Comparison of ENCODE assay signal across 8 cellular contexts in the genomic region with DNA sequence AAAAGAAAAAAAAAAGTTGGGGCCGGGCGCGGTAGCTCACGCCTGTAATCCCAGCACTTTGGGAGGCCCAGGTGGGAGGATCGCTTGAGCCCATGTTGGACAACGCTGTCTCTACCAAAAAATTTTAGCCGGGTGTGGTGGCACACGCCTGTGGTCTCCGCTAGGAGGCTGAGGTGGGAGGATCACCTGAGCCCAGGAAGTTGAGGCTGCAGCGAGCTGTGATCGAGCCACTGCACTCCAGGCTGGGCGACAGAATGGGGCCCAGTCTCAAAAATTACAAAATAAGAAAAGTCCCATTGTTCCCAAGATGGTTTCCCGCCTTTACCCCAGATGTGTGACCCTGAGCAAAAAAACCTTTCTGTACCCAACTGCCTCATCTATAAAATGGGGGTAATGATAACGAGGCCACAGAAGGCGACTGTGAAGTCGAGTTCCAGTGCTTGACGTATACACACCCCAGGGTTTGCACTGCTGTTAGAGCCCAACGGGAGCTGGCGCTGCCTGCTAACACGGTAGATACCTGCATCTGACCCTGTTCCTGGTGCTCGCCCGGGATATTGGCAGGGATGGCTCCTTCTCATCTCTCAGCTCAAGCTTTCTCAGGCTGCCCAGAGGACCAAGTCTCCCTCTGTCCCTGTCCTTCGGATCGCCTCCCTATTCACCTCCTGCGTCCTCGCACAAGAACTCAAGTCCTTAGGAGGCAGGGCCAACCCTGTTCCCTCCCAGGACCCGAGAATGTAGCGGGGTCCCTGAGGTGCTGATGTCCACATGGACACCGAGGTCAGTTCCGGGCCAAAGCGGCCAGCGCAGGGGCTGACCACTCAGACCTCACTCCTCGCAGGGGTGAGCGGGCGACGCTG. TPM values are rescaled to one million over a fixed set of nuclear protein-coding genes. Genes with fewer than 3 reads are reported as not detected.
DNase-seq lines count a peak whose midpoint lies in the region; ATAC-seq, FAIRE-seq and TF ChIP-seq lines count a peak whose summit lies in the region.

No MANE protein-coding gene starts in this region.

- H3K36me3 ChIP-seq in GM12878 (ENCODE audit: control insufficient read depth in 2 of 2, insufficient read depth in 2 of 2, low read length in 1 of 2): peaks cover 8 to 24% of the 10 kb centered on the region in 2 experiments; a peak in 3 of 4 replicates
- H3K36me3 ChIP-seq in liver (ENCODE audit: control insufficient read depth in 4 of 4, insufficient read depth in 3 of 4, low read depth in 1 of 4, low read length in 3 of 4): peaks cover 5 to 23% (median 17%) of the 10 kb centered on the region in 4 donors
- H3K36me3 ChIP-seq in thymus (ENCODE audit: control insufficient read depth, insufficient read depth): peaks cover 25% of the 10 kb centered on the region

- no peaks in the 10 kb centered on the region for H3K27me3 ChIP-seq in GM12878 (replicated peaks in 1 of 2; ENCODE audit: control insufficient read depth in 2 of 2, insufficient read depth in 2 of 2, low read length in 1 of 2)
- H3K27me3 ChIP-seq in liver (ENCODE audit: control insufficient read depth in 4 of 4, insufficient read depth in 4 of 4, low read length in 3 of 4): no peaks in the 10 kb centered on the region
- no peaks in the 10 kb centered on the region for H3K27me3 ChIP-seq in thymus (ENCODE audit: control insufficient read depth, insufficient read depth)

- TF ChIP-seq POLR2A in GM12878 (IDR thresholded peaks at IDR 0.05; ENCODE audit: low read depth, low read length): no peak

- POLR2A ChIA-PET in GM12878 (lab: Charles Lee): interaction anchor here (0.8 to 3.3 kb wide), 8 partner anchors 10 to 362 kb away, joined by 3 to 32 read pairs (median 6); partner anchors contain the start of genes CD151, DEAF1, PNPLA2 and TMEM80

- SMC1A ChIA-PET in GM12878 (lab: Charles Lee; ENCODE audit: uncharacterized antibody, unreplicated experiment): interaction anchor here (1.9 kb wide), 1 partner anchor 10 kb away, joined by 5 read pairs; the partner anchor contains the start of gene PNPLA2

- H3K4me3 ChIP-seq in GM12864 (ENCODE audit: low read depth, low read length) (peak overlapping the region; percentile 100), GM12878 (peak overlapping the region; percentile 98), liver (ENCODE audit: low read depth in 1 of 3, low read length in 3 of 3) (peak overlapping the region; percentile 74 to 87 (median 80)), thymus (ENCODE audit: low read length) (peak overlapping the region; percentile 70)

- in situ Hi-C loops in GM12878 (cut with MboI): loop anchor here (25.0 kb wide), 1 partner anchor 1579 kb away; the partner anchor contains the start of gene CD81

- TF ChIP-seq RAD21 in GM12878 (IDR thresholded peaks at IDR 0.05; ENCODE audit: insufficient read depth, low read depth, low read length) (no peak), liver (IDR thresholded peaks at IDR 0.05) (no peak)

- peak overlapping the region; percentile 88 for H3K4me2 ChIP-seq in GM12878 (ENCODE audit: control insufficient read depth, insufficient read depth)

- no peak for DNase-seq in GM12864 (ENCODE audit: low read depth)
- peak; percentile 51 to 66 for DNase-seq in Kasumi-1 (lab: John Stamatoyannopoulos, UW)
- no peak for DNase-seq in GM12878 (ENCODE audit: low read depth, low spot score)
- no peak for DNase-seq in T-helper 9 cell
- DNase-seq in medulla oblongata (ENCODE audit: extremely low spot score): no peak

- RAD21 ChIA-PET in GM12878 (lab: Charles Lee; ENCODE audit: unreplicated experiment): interaction anchor here (1.1 to 1.7 kb wide), 4 partner anchors 11 to 38 kb away, joined by 3 to 13 read pairs (median 6); partner anchors contain the start of genes PNPLA2 and TSPAN4

- H2AFZ ChIP-seq in GM12878 (ENCODE audit: control insufficient read depth, low read depth, low read length): peak overlapping the region; percentile 100

- ATAC-seq in GM12878: peak; percentile 26
- no peak for ATAC-seq in HG03280 (IDR thresholded peaks at IDR 0.05; ENCODE audit: unreplicated experiment)

- FAIRE-seq in GM12878 (lab: Jason Lieb, UNC): no peak

- TF ChIP-seq CTCF in GM12864 (IDR thresholded peaks at IDR 0.05; ENCODE audit: low read depth, low read length, missing control alignments): peak; percentile 33
- peak; percentile 11 to 45 (median 19); a peak in 4 of 6 replicates for TF ChIP-seq CTCF in GM12878 (IDR thresholded peaks at IDR 0.05 in 2 of 3, conservative IDR thresholded peaks at IDR 0.05 in 1 of 3; ENCODE audit: control insufficient read depth in 2 of 3, extremely low read depth in 1 of 3, insufficient read depth in 1 of 3, low read depth in 3 of 3, low read length in 3 of 3)
- no peak for TF ChIP-seq CTCF in liver (IDR thresholded peaks at IDR 0.05; ENCODE audit: low read depth, low read length, missing input control)

- TSS peak; percentile 88 for BruUV-seq in GM12878 (replicated peaks; lab: Mats Ljungman, UMichigan)

- WGBS in GM12878 (ENCODE audit: insufficient coverage, insufficient replicate concordance, low lambda C conversion rate, missing lambda C conversion rate): under 1% methylated on average over 32 of the region's 36 CpGs
- 32% methylated on average over 36 of the region's 36 CpGs for WGBS in liver
- 38% methylated on average over 36 of the region's 36 CpGs for WGBS in thymus

- H3K27ac ChIP-seq in GM12878 (ENCODE audit: control insufficient read depth, insufficient read depth) (peak overlapping the region; percentile 99), liver (ENCODE audit: low read depth in 1 of 2, low read length in 2 of 2) (peak overlapping the region; percentile 97 to 100), thymus (ENCODE audit: low read depth) (peak overlapping the region; percentile 96)

- CTCF ChIA-PET in GM12878 (lab: Yijun Ruan, JAX): interaction anchor here (1.2 kb wide), 1 partner anchor 36 kb away, joined by 3 read pairs; no protein-coding TSS in a partner anchor

- TF ChIP-seq EP300 in GM12878 (IDR thresholded peaks at IDR 0.05; ENCODE audit: borderline replicate concordance in 1 of 2, control insufficient read depth in 1 of 2, low read depth in 2 of 2, low read length in 2 of 2): no peak

- H3K9me3 ChIP-seq in GM12878 (replicated peaks; ENCODE audit: control insufficient read depth, insufficient read depth, low read length) (no peaks in the 10 kb centered on the region), liver (ENCODE audit: control insufficient read depth in 4 of 4, low read length in 3 of 4) (no peaks in the 10 kb centered on the region), thymus (ENCODE audit: control insufficient read depth) (no peaks in the 10 kb centered on the region)

- H3K4me1 ChIP-seq in GM12878 (ENCODE audit: control insufficient read depth, insufficient read depth, low read length): peaks cover 16% of the 10 kb centered on the region
- H3K4me1 ChIP-seq in liver (ENCODE audit: control insufficient read depth in 4 of 4, insufficient read depth in 4 of 4, low read length in 3 of 4): peaks cover 14 to 40% (median 30%) of the 10 kb centered on the region in 4 donors
- peaks cover 33% of the 10 kb centered on the region for H3K4me1 ChIP-seq in thymus (ENCODE audit: control insufficient read depth, insufficient read depth, low read length)

- peaks cover 48% of the 10 kb centered on the region for H3K79me2 ChIP-seq in GM12878 (ENCODE audit: control insufficient read depth, insufficient read depth, low read length)

- peaks cover 5% of the 10 kb centered on the region; the same call in 1 of the 2 replicates for H4K20me1 ChIP-seq in GM12878 (ENCODE audit: control insufficient read depth, insufficient read depth)

- H3K9ac ChIP-seq in GM12878 (ENCODE audit: control insufficient read depth, insufficient read depth, low read length): peak overlapping the region; percentile 98
- peak overlapping the region; percentile 88 to 92 for H3K9ac ChIP-seq in liver (ENCODE audit: low read depth in 1 of 2, low read length in 2 of 2)

- intact Hi-C loops in GM12878 (cut with micrococcal nuclease; ENCODE audit: unreplicated experiment): loop anchor here (1.0 kb wide), 1 partner anchor 11 kb away; no protein-coding TSS in a partner anchor

RNA-seq across cellular contexts. Expression of gene RPLP2, which starts 1.1 kb away (rescaled TPM):
- total RNA-seq in GM12878 (2013; cell fraction: nucleolus; rRNA removed): 58.4 and 73.0 TPM in 2 replicates
- 1,170 and 1,176 TPM in 2 replicates for total RNA-seq in GM12878 (2014; rRNA removed)
- total RNA-seq in GM12878 (2014; rRNA removed; fragmentation: Illumina TruSeq; extraction: Trizol): 1,135 and 1,241 TPM in 2 replicates
- total RNA-seq in GM12878 (2021): 3,558 and 3,573 TPM in 2 replicates
- 3,216 TPM for polyA plus RNA-seq in GM12878 (2011; ENCODE audit: low read depth)
- polyA plus RNA-seq in GM12878 (2011; rRNA removed): 443 and 711 TPM in 2 replicates
- 1,333 and 1,853 TPM in 2 replicates for polyA plus RNA-seq in GM12878 (2011; cell fraction: cytosol; rRNA removed)
- polyA plus RNA-seq in GM12878 (2011; cell fraction: nucleus; rRNA removed): 557 and 616 TPM in 2 replicates
- 3,626 and 3,659 TPM in 2 replicates for polyA plus RNA-seq in GM12878 (2012)
- polyA plus RNA-seq in GM12878 (2014; fragmentation: Illumina TruSeq; extraction: Trizol): 125 and 488 TPM in 2 replicates
- polyA plus RNA-seq in GM12878 (2014; fragmentation: Nextera tagmentation; extraction: Ambion mirVana): 1,000 to 10,000 TPM; 1,446 to 3,075 TPM
- 1,595 and 1,805 TPM in 2 replicates for polyA plus RNA-seq in GM12878 (2014; rRNA removed)
- polyA plus RNA-seq in GM12878 (2016; fragmentation: Nextera tagmentation; extraction: Ambion mirVana): 1,000 to 10,000 TPM; 1,515 to 1,516 TPM
- 655 and 1,020 TPM in 2 replicates for polyA minus RNA-seq in GM12878 (2011; rRNA and poly(A)+ RNA removed)
- polyA minus RNA-seq in GM12878 (2011; cell fraction: cytosol; rRNA and poly(A)+ RNA removed): 836 and 935 TPM in 2 replicates
- polyA minus RNA-seq in GM12878 (2011; cell fraction: nucleus; rRNA and poly(A)+ RNA removed): 148 and 193 TPM in 2 replicates
- 100 to 1,000 TPM in 1 of 2 donors, 10 to 100 TPM in 1; 59.8 to 297 TPM for total RNA-seq in liver
- 100 to 1,000 TPM; 273 to 476 TPM for polyA plus RNA-seq in liver
- polyA plus RNA-seq in thymus: 2,667 TPM

RNA-seq across cellular contexts. Expression of gene PIDD1, which starts 3.6 kb away (rescaled TPM):
- 27.7 and 33.8 TPM in 2 replicates for total RNA-seq in GM12878 (2013; cell fraction: nucleolus; rRNA removed)
- total RNA-seq in GM12878 (2014; rRNA removed): 15.6 and 19.1 TPM in 2 replicates
- total RNA-seq in GM12878 (2014; rRNA removed; fragmentation: Illumina TruSeq; extraction: Trizol): 3.8 and 4.0 TPM in 2 replicates
- 33.7 and 42.0 TPM in 2 replicates for total RNA-seq in GM12878 (2021)
- 5.8 TPM for polyA plus RNA-seq in GM12878 (2011; ENCODE audit: low read depth)
- polyA plus RNA-seq in GM12878 (2011; rRNA removed): 2.8 and 8.0 TPM in 2 replicates
- 15.9 and 28.4 TPM in 2 replicates for polyA plus RNA-seq in GM12878 (2011; cell fraction: cytosol; rRNA removed)
- polyA plus RNA-seq in GM12878 (2011; cell fraction: nucleus; rRNA removed): 277 and 344 TPM in 2 replicates
- polyA plus RNA-seq in GM12878 (2012): 23.5 and 27.2 TPM in 2 replicates
- polyA plus RNA-seq in GM12878 (2014; fragmentation: Illumina TruSeq; extraction: Trizol): 0.54 and 2.1 TPM in 2 replicates
- under 1 TPM; 0.11 to 0.84 TPM for polyA plus RNA-seq in GM12878 (2014; fragmentation: Nextera tagmentation; extraction: Ambion mirVana)
- polyA plus RNA-seq in GM12878 (2014; rRNA removed): 52.2 and 64.4 TPM in 2 replicates
- polyA plus RNA-seq in GM12878 (2016; fragmentation: Nextera tagmentation; extraction: Ambion mirVana): 10 to 100 TPM; 52.6 to 53.6 TPM
- 3.9 and 12.7 TPM in 2 replicates for polyA minus RNA-seq in GM12878 (2011; rRNA and poly(A)+ RNA removed)
- 7.5 and 9.9 TPM in 2 replicates for polyA minus RNA-seq in GM12878 (2011; cell fraction: cytosol; rRNA and poly(A)+ RNA removed)
- polyA minus RNA-seq in GM12878 (2011; cell fraction: nucleus; rRNA and poly(A)+ RNA removed): 30.1 and 49.1 TPM in 2 replicates
- 10 to 100 TPM in 1 of 2 donors, 1 to 10 TPM in 1; 7.8 to 10.4 TPM for total RNA-seq in liver
- 1 to 10 TPM; 6.4 to 7.3 TPM for polyA plus RNA-seq in liver
- polyA plus RNA-seq in thymus: 46.0 TPM

RNA-seq across cellular contexts. Expression of gene PNPLA2, which starts 10.1 kb away (rescaled TPM):
- total RNA-seq in GM12878 (2013; cell fraction: nucleolus; rRNA removed): 29.4 and 31.7 TPM in 2 replicates
- total RNA-seq in GM12878 (2014; rRNA removed) (9.3 and 9.8 TPM in 2 replicates), GM12878 (2014; rRNA removed; fragmentation: Illumina TruSeq; extraction: Trizol) (2.5 and 4.2 TPM in 2 replicates), GM12878 (2021) (33.4 and 34.0 TPM in 2 replicates), liver (10 to 100 TPM; 13.7 to 29.1 TPM)
- polyA plus RNA-seq in GM12878 (2011; ENCODE audit: low read depth): 10.9 TPM
- polyA plus RNA-seq in GM12878 (2011; rRNA removed) (1.7 and 5.1 TPM in 2 replicates), GM12878 (2014; fragmentation: Illumina TruSeq; extraction: Trizol) (1.5 and 6.4 TPM in 2 replicates), GM12878 (2014; fragmentation: Nextera tagmentation; extraction: Ambion mirVana) (under 1 TPM; 0.19 to 0.62 TPM), GM12878 (2014; rRNA removed) (18.3 and 26.5 TPM in 2 replicates), GM12878 (2016; fragmentation: Nextera tagmentation; extraction: Ambion mirVana) (10 to 100 TPM; 15.5 to 16.1 TPM), liver (10 to 100 TPM; 25.3 to 58.9 TPM), thymus (83.6 TPM)
- polyA plus RNA-seq in GM12878 (2011; cell fraction: cytosol; rRNA removed): 6.0 and 8.6 TPM in 2 replicates
- polyA plus RNA-seq in GM12878 (2011; cell fraction: nucleus; rRNA removed): 225 and 234 TPM in 2 replicates
- 29.5 and 33.5 TPM in 2 replicates for polyA plus RNA-seq in GM12878 (2012)
- polyA minus RNA-seq in GM12878 (2011; rRNA and poly(A)+ RNA removed): 9.9 and 21.7 TPM in 2 replicates
- polyA minus RNA-seq in GM12878 (2011; cell fraction: cytosol; rRNA and poly(A)+ RNA removed): 7.4 and 10.4 TPM in 2 replicates
- 51.3 and 63.1 TPM in 2 replicates for polyA minus RNA-seq in GM12878 (2011; cell fraction: nucleus; rRNA and poly(A)+ RNA removed)

RNA-seq across cellular contexts. Expression of gene SLC25A22, which starts 10.6 kb away (rescaled TPM):
- 16.7 and 17.1 TPM in 2 replicates for total RNA-seq in GM12878 (2013; cell fraction: nucleolus; rRNA removed)
- total RNA-seq in GM12878 (2014; rRNA removed): 7.5 and 8.3 TPM in 2 replicates
- 3.6 and 3.9 TPM in 2 replicates for total RNA-seq in GM12878 (2014; rRNA removed; fragmentation: Illumina TruSeq; extraction: Trizol)
- 22.8 and 27.0 TPM in 2 replicates for total RNA-seq in GM12878 (2021)
- 2.6 TPM for polyA plus RNA-seq in GM12878 (2011; ENCODE audit: low read depth)
- polyA plus RNA-seq in GM12878 (2011; rRNA removed): 2.9 and 8.0 TPM in 2 replicates
- 5.8 and 10.9 TPM in 2 replicates for polyA plus RNA-seq in GM12878 (2011; cell fraction: cytosol; rRNA removed)
- 86.1 and 121 TPM in 2 replicates for polyA plus RNA-seq in GM12878 (2011; cell fraction: nucleus; rRNA removed)
- 13.0 and 13.2 TPM in 2 replicates for polyA plus RNA-seq in GM12878 (2012)
- polyA plus RNA-seq in GM12878 (2014; fragmentation: Illumina TruSeq; extraction: Trizol): 0.68 and 3.3 TPM in 2 replicates
- polyA plus RNA-seq in GM12878 (2014; fragmentation: Nextera tagmentation; extraction: Ambion mirVana): under 1 TPM; 0.27 to 0.46 TPM
- 14.8 and 21.1 TPM in 2 replicates for polyA plus RNA-seq in GM12878 (2014; rRNA removed)
- polyA plus RNA-seq in GM12878 (2016; fragmentation: Nextera tagmentation; extraction: Ambion mirVana): 10 to 100 TPM; 14.4 to 18.4 TPM
- polyA minus RNA-seq in GM12878 (2011; rRNA and poly(A)+ RNA removed): 10.6 and 12.7 TPM in 2 replicates
- 9.0 and 9.8 TPM in 2 replicates for polyA minus RNA-seq in GM12878 (2011; cell fraction: cytosol; rRNA and poly(A)+ RNA removed)
- polyA minus RNA-seq in GM12878 (2011; cell fraction: nucleus; rRNA and poly(A)+ RNA removed): 16.7 and 27.7 TPM in 2 replicates
- 10 to 100 TPM in 1 of 2 donors, 1 to 10 TPM in 1; 5.3 to 15.1 TPM for total RNA-seq in liver
- 10 to 100 TPM in 1 of 2 donors, 1 to 10 TPM in 1; 9.0 to 26.8 TPM for polyA plus RNA-seq in liver
- 11.8 TPM for polyA plus RNA-seq in thymus

RNA-seq across cellular contexts. Expression of gene CEND1, which starts 18.8 kb away (rescaled TPM):
- 0.59 and 1.2 TPM in 2 replicates for total RNA-seq in GM12878 (2013; cell fraction: nucleolus; rRNA removed)
- total RNA-seq in GM12878 (2014; rRNA removed) (5.5 and 7.2 TPM in 2 replicates), GM12878 (2014; rRNA removed; fragmentation: Illumina TruSeq; extraction: Trizol) (1.3 and 2.2 TPM in 2 replicates), GM12878 (2021) (6.9 and 9.0 TPM in 2 replicates), liver (not detected)
- polyA plus RNA-seq in GM12878 (2011; ENCODE audit: low read depth): 0.83 TPM
- polyA plus RNA-seq in GM12878 (2011; rRNA removed) (0.22 and 0.31 TPM in 2 replicates), GM12878 (2014; fragmentation: Illumina TruSeq; extraction: Trizol) (0.35 and 1.4 TPM in 2 replicates), GM12878 (2014; fragmentation: Nextera tagmentation; extraction: Ambion mirVana) (under 1 TPM in 1 of 2 experiments, not detected in 1; 0.55 TPM), GM12878 (2014; rRNA removed) (7.3 and 10.1 TPM in 2 replicates), GM12878 (2016; fragmentation: Nextera tagmentation; extraction: Ambion mirVana) (10 to 100 TPM; 12.7 to 13.6 TPM), liver (not detected), thymus (0.25 TPM)
- 1.2 and 1.5 TPM in 2 replicates for polyA plus RNA-seq in GM12878 (2011; cell fraction: cytosol; rRNA removed)
- polyA plus RNA-seq in GM12878 (2011; cell fraction: nucleus; rRNA removed): 1.2 and 2.8 TPM in 2 replicates
- 2.0 and 3.4 TPM in 2 replicates for polyA plus RNA-seq in GM12878 (2012)
- polyA minus RNA-seq in GM12878 (2011; rRNA and poly(A)+ RNA removed): 0.21 TPM in 1 of 2 replicates, not detected in the other
- polyA minus RNA-seq in GM12878 (2011; cell fraction: cytosol; rRNA and poly(A)+ RNA removed): 0.67 and 1.4 TPM in 2 replicates
- polyA minus RNA-seq in GM12878 (2011; cell fraction: nucleus; rRNA and poly(A)+ RNA removed): 0.36 and 0.77 TPM in 2 replicates

Comparison
In these comparisons a context has a peak if more than half of its experiments do, and no peak if none do; other contexts are left out.
1. DNase-seq: peak in Kasumi-1 (2 of 2); none in GM12864 (single experiment), GM12878 (single experiment), T-helper 9 cell (single experiment) and medulla oblongata (single experiment).
2. Peak in every context shown above with its lines, with median percentiles within 50 percentile points of each other: H3K4me3 ChIP-seq and H3K27ac ChIP-seq.